8 cellular contexts compared by ENCODE assay signal in the genomic region with DNA sequence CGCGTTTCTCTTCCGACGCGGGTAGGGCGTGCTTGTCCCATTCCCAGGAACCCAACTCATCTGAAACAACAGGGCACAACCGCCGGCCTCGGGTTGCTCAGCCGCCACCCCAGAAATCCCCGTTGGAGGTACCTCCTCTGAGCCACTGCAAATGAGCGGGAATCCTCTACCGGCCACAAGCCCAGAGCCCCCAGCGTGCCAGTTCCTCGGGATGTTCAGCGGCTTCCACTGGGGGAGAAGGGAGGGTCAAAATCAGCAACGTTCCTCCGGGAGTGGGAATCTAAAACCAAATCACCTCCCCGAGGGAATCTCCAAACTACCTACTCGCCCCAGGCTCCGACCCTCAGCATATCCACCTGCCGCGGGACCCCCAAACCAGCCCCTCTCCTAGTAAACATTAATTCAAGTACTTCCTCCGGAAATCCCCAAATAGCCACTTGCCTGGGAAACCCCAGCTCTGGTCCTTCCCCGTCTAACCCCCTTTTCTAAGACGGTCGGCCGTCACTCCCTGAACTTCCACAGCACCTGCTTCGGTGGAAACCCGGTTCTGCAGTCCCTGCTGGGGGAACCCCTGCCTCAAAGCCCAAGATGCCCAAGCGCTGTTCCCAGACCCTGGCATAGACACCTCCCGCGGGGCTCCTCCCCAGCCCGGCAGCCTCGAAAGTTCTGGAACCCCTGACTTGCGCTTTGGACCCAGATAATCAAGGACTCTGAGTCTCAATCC. TPM values are rescaled to one million over a fixed set of nuclear protein-coding genes. Genes with fewer than 3 reads are reported as not detected.
A peak's percentile ranks its signal among the peaks of the same experiment; 100 is the strongest.
DNase-seq lines count a peak whose midpoint lies in the region; ATAC-seq and TF ChIP-seq lines count a peak whose summit lies in the region.

No MANE protein-coding gene starts in this region.

- H3K4me1 Mint-ChIP-seq in naive B cell: peaks cover 14 to 22% (median 15%) of the 10 kb centered on the region in 3 donors

- DNase-seq in AG10803 (ENCODE audit: low read depth): no peak
- DNase-seq in astrocyte of the cerebellum (ENCODE audit: low read depth): no peak
- DNase-seq in naive B cell: no peak
- no peak for DNase-seq in SHP77 treated with DMSO at 0.1 percent for 48 hours (lab: John Stamatoyannopoulos, UW)
- no peak for DNase-seq in superior temporal gyrus (ENCODE audit: extremely low spot score)
- DNase-seq in NCI-H524 treated with DMSO at 0.1 percent for 48 hours (lab: John Stamatoyannopoulos, UW): no peak

- ATAC-seq in GM19023 (IDR thresholded peaks at IDR 0.05; ENCODE audit: unreplicated experiment): peak; percentile 37
- ATAC-seq in HG03066 (IDR thresholded peaks at IDR 0.05; ENCODE audit: low read depth, unreplicated experiment): peak; percentile 20
- ATAC-seq in naive B cell (ENCODE audit: low read depth in 2 of 2): peak; percentile 15 to 29

- no peak for TF ChIP-seq CTCF in AG10803 (conservative IDR thresholded peaks at IDR 0.05; ENCODE audit: low read length)
- TF ChIP-seq CTCF in astrocyte of the cerebellum (IDR thresholded peaks at IDR 0.05; ENCODE audit: low read depth, low read length, missing control alignments): no peak

- H3K27me3 Mint-ChIP-seq in naive B cell: peaks cover 32 to 43% (median 35%) of the 10 kb centered on the region in 3 donors

- H3K9me3 Mint-ChIP-seq in naive B cell: no peaks in the 10 kb centered on the region

- peak overlapping the region; percentile 89 for H3K4me3 ChIP-seq in AG10803 (ENCODE audit: low read length)
- peak overlapping the region; percentile 57 for H3K4me3 ChIP-seq in astrocyte of the cerebellum (ENCODE audit: low read depth, low read length)

- no peaks in the 10 kb centered on the region for H3K36me3 Mint-ChIP-seq in naive B cell

- in situ Hi-C loops in astrocyte of the cerebellum (cut with HindIII; ENCODE audit: low sequenced_read_pairs): no loop called here

- H3K27ac Mint-ChIP-seq in naive B cell: peak overlapping the region in 4 of 6 donors; percentile 48 to 94 (median 72)

- H3K4me3 Mint-ChIP-seq in naive B cell: peak overlapping the region in 7 of 8 donors; percentile 36 to 87 (median 74)

RNA-seq across cellular contexts. Expression of a gene that starts 0.9 kb away (rescaled TPM):
- polyA plus RNA-seq in naive B cell (ENCODE audit: low read depth in 6 of 6): under 1 TPM in 3 of 6 donors, not detected in 3; 0.05 to 0.86 (median 0.18) TPM

RNA-seq across cellular contexts. Expression of a gene that starts 34.9 kb away (rescaled TPM):
- polyA plus RNA-seq in naive B cell (ENCODE audit: low read depth in 6 of 6): under 1 TPM in 1 of 6 donors, not detected in 5; 0.48 TPM
